In the genomic region with DNA sequence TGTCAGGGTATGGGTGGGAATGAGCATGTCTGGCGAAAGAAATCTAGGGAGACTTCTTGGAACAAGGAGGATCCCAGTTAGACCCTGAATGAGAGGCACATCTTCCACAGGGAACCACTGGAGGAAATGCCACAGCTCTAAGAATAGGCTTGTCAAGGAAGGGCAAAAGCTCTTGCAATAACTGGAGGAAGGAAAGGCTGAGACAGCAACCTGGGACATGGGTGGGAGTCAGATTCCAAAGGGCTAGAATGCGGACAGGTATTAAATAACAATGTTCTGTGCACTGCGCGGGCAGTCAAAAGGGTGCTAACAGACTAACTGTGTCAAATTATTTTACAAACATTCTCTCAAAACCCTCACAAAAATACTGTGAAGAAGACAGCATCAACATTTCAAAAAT, we compare ENCODE assay signal across 28 cellular contexts. TPM values are rescaled to one million over a fixed set of nuclear protein-coding genes. Genes with fewer than 3 reads are reported as not detected.
DNase-seq lines count a peak whose midpoint lies in the region; ATAC-seq and TF ChIP-seq lines count a peak whose summit lies in the region.
"Had no signal": no experiment of that assay in that cellular context is flagged by ENCODE, and none has a peak within 500 bp of the region (broad histone marks: within the 10 kb centered on the region; RNA-seq: fewer than 3 reads in every experiment).

No MANE protein-coding gene starts in this region.

- H2AFZ ChIP-seq in Loucy (ENCODE audit: low read length), result no peak overlapping the region
- H2AFZ ChIP-seq in trophoblast cell (ENCODE audit: insufficient read depth, low read length, poor library complexity), result no peak overlapping the region
- H2AFZ ChIP-seq: hepatocyte had no signal

- TF ChIP-seq POLR2A in thyroid gland (IDR thresholded peaks at IDR 0.05), result no peak

- H4K12ac ChIP-seq in trophoblast cell (ENCODE audit: low read depth, low read length), result no peak overlapping the region

- no peak overlapping the region for H2AK5ac ChIP-seq in trophoblast cell (ENCODE audit: low read length)

- no peaks in the 10 kb centered on the region for H3F3A ChIP-seq in Loucy (ENCODE audit: low read depth)

- H3K27ac Mint-ChIP-seq in endothelial cell (ENCODE audit: unreplicated experiment) (peak overlapping the region; percentile 3), osteocyte (ENCODE audit: unreplicated experiment) (no peak overlapping the region)
- H3K27ac Mint-ChIP-seq: endodermal cell had no signal

- H3K4me1 ChIP-seq in left ventricle myocardium inferior (peaks cover 84% of the 10 kb centered on the region), heart right ventricle (peaks cover 0 to 65% (median 60%) of the 10 kb centered on the region in 9 donors), Loucy (ENCODE audit: insufficient read depth, low read length, poor library complexity, severe bottlenecking) (peaks cover 50% of the 10 kb centered on the region), trophoblast cell (ENCODE audit: control insufficient read depth in 1 of 2, insufficient read depth in 2 of 2, low read length in 2 of 2) (peaks cover 2 to 3% of the 10 kb centered on the region in 2 experiments), thyroid gland (peaks cover 13 to 32% of the 10 kb centered on the region in 2 donors)

- ATAC-seq in heart right ventricle, result no peak

- H3K79me1 ChIP-seq in trophoblast cell (ENCODE audit: low read length), result peaks cover 9% of the 10 kb centered on the region

- H3K23ac ChIP-seq in trophoblast cell (ENCODE audit: low read length), result no peak overlapping the region

- TF ChIP-seq CTCF in left ventricle myocardium inferior (IDR thresholded peaks at IDR 0.05; ENCODE audit: borderline replicate concordance), result no peak
- TF ChIP-seq CTCF in heart right ventricle (IDR thresholded peaks at IDR 0.05), result no peak
- TF ChIP-seq CTCF in Loucy (conservative IDR thresholded peaks at IDR 0.05; ENCODE audit: low read length), result no peak
- TF ChIP-seq CTCF in endothelial cell (IDR thresholded peaks at IDR 0.05; ENCODE audit: unreplicated experiment), result no peak
- no peak for TF ChIP-seq CTCF in osteocyte (IDR thresholded peaks at IDR 0.05)
- no peak for TF ChIP-seq CTCF in thyroid gland (IDR thresholded peaks at IDR 0.05)

- H3K9me3 ChIP-seq in left ventricle myocardium inferior (replicated peaks) (peaks cover 16% of the 10 kb centered on the region), heart right ventricle (peaks cover 0 to 16% (median 0%) of the 10 kb centered on the region in 11 donors), Loucy (ENCODE audit: insufficient read depth, low read depth, low read length) (peaks cover 13% of the 10 kb centered on the region; the same call in 1 of the 2 replicates), trophoblast cell (ENCODE audit: insufficient read depth, low read depth, low read length) (no peaks in the 10 kb centered on the region), thyroid gland (no peaks in the 10 kb centered on the region)
- H3K9me3 ChIP-seq: ovary had no signal

- H3K9ac ChIP-seq in Loucy (ENCODE audit: low read depth, low read length, poor library complexity, severe bottlenecking) (peak overlapping the region; percentile 33), trophoblast cell (ENCODE audit: low read length) (no peak overlapping the region)
- H3K9ac ChIP-seq: KMS-11 had no signal

- H3K4me3 Mint-ChIP-seq in endothelial cell (ENCODE audit: unreplicated experiment) (peak overlapping the region; percentile 34), osteocyte (ENCODE audit: unreplicated experiment) (no peak overlapping the region)
- H3K4me3 Mint-ChIP-seq: activated CD4-positive, alpha-beta memory T cell treated with anti-CD3 and anti-CD28 coated beads, Interleukin-2, amount 10 ng/mL, durations not matched to agents 7 days and 5 days; endodermal cell had no signal

- H3K4me2 ChIP-seq in Loucy (ENCODE audit: low read depth, low read length, poor library complexity, severe bottlenecking) (peak overlapping the region; percentile 60), trophoblast cell (ENCODE audit: low read length) (no peak overlapping the region)
- H3K4me2 ChIP-seq: hepatocyte, KMS-11 had no signal

- H3K4ac ChIP-seq in trophoblast cell (ENCODE audit: low read depth, low read length), result peak overlapping the region; percentile 21

- H3K79me2 ChIP-seq in Loucy (ENCODE audit: insufficient read depth, low read length), result peaks cover 77% of the 10 kb centered on the region
- H3K79me2 ChIP-seq in trophoblast cell (ENCODE audit: control insufficient read depth, insufficient read depth, low read length, poor library complexity), result peaks cover 11% of the 10 kb centered on the region

- intact Hi-C loops in left ventricle myocardium inferior (cut with micrococcal nuclease), result no loop called here
- intact Hi-C loops in heart right ventricle (cut with DNase I), result loop anchor here in 2 of 10 donors (5.0 to 10.0 kb wide), 2 partner anchors 79 to 86 kb away; partner anchors contain the start of gene DDX56 (in 1 of the 2)
- intact Hi-C loops in thyroid gland (cut with DNase I), result no loop called here

- H3K27ac ChIP-seq in left ventricle myocardium inferior (replicated peaks) (peak overlapping the region; percentile 77), heart right ventricle (peak overlapping the region in 3 of 10 donors; percentile 2 to 69 (median 8)), trophoblast cell (ENCODE audit: low read depth, low read length) (no peak overlapping the region), thyroid gland (no peak overlapping the region)
- H3K27ac ChIP-seq: hepatocyte, KMS-11, ovary, RWPE1, spleen had no signal

- H3K27me3 Mint-ChIP-seq in endothelial cell (ENCODE audit: unreplicated experiment) (peaks cover 1% of the 10 kb centered on the region), osteocyte (ENCODE audit: unreplicated experiment) (no peaks in the 10 kb centered on the region)
- H3K27me3 Mint-ChIP-seq: activated CD4-positive, alpha-beta memory T cell treated with anti-CD3 and anti-CD28 coated beads, Interleukin-2, amount 10 ng/mL, durations not matched to agents 7 days and 5 days had no signal

- H3K18ac ChIP-seq in trophoblast cell (ENCODE audit: low read length), result peak overlapping the region; percentile 48

- no peaks in the 10 kb centered on the region for H3K9me3 Mint-ChIP-seq in endothelial cell (ENCODE audit: unreplicated experiment)
- peaks cover 10% of the 10 kb centered on the region for H3K9me3 Mint-ChIP-seq in osteocyte (ENCODE audit: unreplicated experiment)

- H2BK5ac ChIP-seq in trophoblast cell (ENCODE audit: low read depth, low read length, poor library complexity), result no peak overlapping the region

- no peak for DNase-seq in left ventricle myocardium inferior
- no peak for DNase-seq in heart right ventricle
- DNase-seq in endothelial cell (ENCODE audit: low spot score), result no peak
- no peak for DNase-seq in trophoblast cell
- no peak for DNase-seq in osteocyte (ENCODE audit: extremely low spot score, unreplicated experiment)
- no peak for DNase-seq in thyroid gland
- no peak for DNase-seq in stimulated activated CD4-positive, alpha-beta T cell treated with anti-CD3 and anti-CD28 coated beads, Interleukin-15, amount 100 ng/mL, for 24 hours
- DNase-seq: activated CD4-positive, alpha-beta memory T cell treated with anti-CD3 and anti-CD28 coated beads, Interleukin-2, amount 10 ng/mL, durations not matched to agents 7 days and 5 days; activated CD8-positive, alpha-beta memory T cell treated with anti-CD3 and anti-CD28 coated beads, Interleukin-2, amount 50 U/mL, for 48 hours; activated effector memory CD4-positive, alpha-beta T cell treated with anti-CD3 and anti-CD28 coated beads, Interleukin-2, amount 50 U/mL, for 16 hours; amniotic stem cell; cortex of kidney; endodermal cell; esophagus squamous epithelium; NCI-H146; NCI-H2107; NCI-H446; ovary; spleen; stimulated activated CD4-positive, alpha-beta T cell treated with anti-CD3 and anti-CD28 coated beads, Interleukin-2, amount 100 ng/mL, for 48 hours had no signal

- no peaks in the 10 kb centered on the region for H3K27me3 ChIP-seq in left ventricle myocardium inferior (ENCODE audit: low read depth)
- no peaks in the 10 kb centered on the region for H3K27me3 ChIP-seq in heart right ventricle
- H3K27me3 ChIP-seq in Loucy (ENCODE audit: insufficient read depth, low read length, poor library complexity, severe bottlenecking), result no peaks in the 10 kb centered on the region
- H3K27me3 ChIP-seq in trophoblast cell (ENCODE audit: insufficient read depth, low read length), result no peaks in the 10 kb centered on the region
- H3K27me3 ChIP-seq in thyroid gland, result no peaks in the 10 kb centered on the region
- H3K27me3 ChIP-seq: esophagus squamous epithelium, hepatocyte, ovary, spleen had no signal

- peaks cover 26% of the 10 kb centered on the region for H4K20me1 ChIP-seq in Loucy (ENCODE audit: insufficient read depth, low read length, poor library complexity, severe bottlenecking)

- H3K4me1 Mint-ChIP-seq in endothelial cell (ENCODE audit: unreplicated experiment) (peaks cover 53% of the 10 kb centered on the region), osteocyte (ENCODE audit: unreplicated experiment) (peaks cover 33% of the 10 kb centered on the region)

- WGBS in heart right ventricle, 2 donors, result 76 to 84% methylated on average over 4 of the region's 4 CpGs
- no CpG with 5 or more reads among the region's 4 CpGs for WGBS in trophoblast cell (ENCODE audit: extremely low coverage, insufficient coverage, insufficient read length)
- 87 to 91% methylated on average over 4 of the region's 4 CpGs for WGBS in thyroid gland, 2 donors

- H4K91ac ChIP-seq in trophoblast cell (ENCODE audit: low read depth, low read length), result no peak overlapping the region

- H2BK120ac ChIP-seq in trophoblast cell (ENCODE audit: insufficient read depth, low read length, poor library complexity), result no peak overlapping the region

- H3K36me3 Mint-ChIP-seq in endothelial cell (ENCODE audit: low read depth, unreplicated experiment) (peaks cover 34% of the 10 kb centered on the region), osteocyte (ENCODE audit: unreplicated experiment) (peaks cover 41% of the 10 kb centered on the region)

- H2BK12ac ChIP-seq in trophoblast cell (ENCODE audit: low read length), result no peak overlapping the region

- H3K36me3 ChIP-seq in left ventricle myocardium inferior (peaks cover 40% of the 10 kb centered on the region), heart right ventricle (peaks cover 0 to 43% (median 25%) of the 10 kb centered on the region in 9 donors), Loucy (ENCODE audit: insufficient read depth, low read length) (peaks cover 39% of the 10 kb centered on the region), trophoblast cell (ENCODE audit: control insufficient read depth in 1 of 2, insufficient read depth in 2 of 2, low read length in 2 of 2) (peaks cover 10 to 25% of the 10 kb centered on the region in 2 experiments), thyroid gland (peaks cover 37% of the 10 kb centered on the region in 2 donors)
- H3K36me3 ChIP-seq: ovary had no signal

- no peak overlapping the region for H4K8ac ChIP-seq in trophoblast cell (ENCODE audit: low read depth, low read length)

- no peaks in the 10 kb centered on the region for H3K9me2 ChIP-seq in Loucy (replicated peaks; ENCODE audit: low read depth, low read length)

- H3K4me3 ChIP-seq in left ventricle myocardium inferior (no peak overlapping the region), heart right ventricle (no peak overlapping the region), Loucy (ENCODE audit: low read length, poor library complexity, severe bottlenecking) (peak overlapping the region; percentile 52), trophoblast cell (ENCODE audit: low read depth, low read length) (no peak overlapping the region), thyroid gland (replicated peaks in 1 of 3) (no peak overlapping the region)
- H3K4me3 ChIP-seq: esophagus squamous epithelium, GM12878, hepatocyte, ovary, spleen had no signal

- no peak overlapping the region for H3K14ac ChIP-seq in trophoblast cell (ENCODE audit: low read length)

RNA-seq across cellular contexts. Expression of gene NUDCD3, which starts 4.5 kb away (rescaled TPM):
- total RNA-seq in left ventricle myocardium inferior, result 107 TPM
- 100 to 1,000 TPM in 8 of 10 donors, 10 to 100 TPM in 2; 92.8 to 116 (median 105) TPM for total RNA-seq in heart right ventricle
- 10 to 100 TPM; 16.2 to 27.6 TPM for polyA plus RNA-seq in heart right ventricle
- total RNA-seq in endothelial cell (ENCODE audit: unreplicated experiment), result 97.5 TPM
- 27.8 and 29.3 TPM in 2 replicates for polyA plus RNA-seq in trophoblast cell (2013)
- total RNA-seq in osteocyte, result 112 and 128 TPM in 2 replicates
- 10 to 100 TPM; 41.4 to 76.9 (median 52.0) TPM for total RNA-seq in thyroid gland

RNA-seq across cellular contexts. Expression of gene NPC1L1, which starts 55.1 kb away (rescaled TPM):
- total RNA-seq in left ventricle myocardium inferior, result 0.19 TPM
- total RNA-seq in heart right ventricle, result under 1 TPM in 9 of 10 donors, not detected in 1; 0.06 to 0.29 (median 0.12) TPM
- polyA plus RNA-seq in heart right ventricle, result under 1 TPM; under 0.01 to 0.15 TPM
- total RNA-seq in endothelial cell (ENCODE audit: unreplicated experiment), result not detected
- 0.19 and 0.26 TPM in 2 replicates for polyA plus RNA-seq in trophoblast cell (2013)
- total RNA-seq in osteocyte, result not detected in 2 replicates
- not detected for total RNA-seq in thyroid gland
- total RNA-seq: activated CD4-positive, alpha-beta memory T cell treated with anti-CD3 and anti-CD28 coated beads, Interleukin-2, amount 10 ng/mL, durations not matched to agents 7 days and 5 days; GM12878; T-helper 1 cell treated with Interleukin-12 subunit alpha and Interleukin-12 subunit beta and Interleukin-4 antibody, amounts not matched to agents 30 ng/mL and 1 ng/mL, for 36 hours; urinary bladder had no signal
- polyA plus RNA-seq: BJ had no signal
